Comparison of ENCODE assay signal across 20 cellular contexts in the genomic region with DNA sequence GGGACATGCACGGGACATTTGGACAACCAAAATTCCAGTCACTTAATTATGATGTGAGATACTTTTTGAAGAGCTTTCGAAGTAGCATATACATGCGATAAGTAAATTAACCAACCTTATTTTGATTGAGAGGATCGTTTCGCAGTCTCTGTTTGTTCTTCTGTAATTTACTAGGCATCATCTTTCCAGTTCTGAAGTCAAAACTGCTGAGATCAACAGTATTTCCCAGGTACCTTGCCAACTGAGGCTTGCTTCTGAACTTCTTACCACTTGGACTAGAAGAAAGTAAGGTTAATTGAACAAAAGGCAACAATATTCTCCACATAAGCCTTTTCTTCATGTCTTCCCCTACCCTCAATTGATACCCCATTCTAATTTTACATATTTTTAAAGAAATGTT.
"Had no signal": no experiment of that assay in that cellular context is flagged by ENCODE, and none has a peak within 500 bp of the region (broad histone marks: within the 10 kb centered on the region; RNA-seq: fewer than 3 reads in every experiment).

No MANE protein-coding gene starts in this region.

- H3K4me3 Mint-ChIP-seq: activated naive CD4-positive, alpha-beta T cell treated with anti-CD3 and anti-CD28 coated beads, Interleukin-2, amount 10 ng/mL, durations not matched to agents 7 days and 5 days; dendritic cell treated with granulocyte-macrophage colony-stimulating factor and Interleukin-4, amounts not matched to agents 40 ng/mL and 50 ng/mL, for 4 days; immature natural killer cell; naive thymus-derived CD8-positive, alpha-beta T cell; stimulated activated naive CD8-positive, alpha-beta T cell treated with anti-CD3 and anti-CD28 coated beads, Interleukin-15, Interleukin-2, amounts not matched to agents 100 ng/mL and 50 ng/mL, for 24 hours had no signal

- H3K9me3 Mint-ChIP-seq: activated naive CD4-positive, alpha-beta T cell treated with anti-CD3 and anti-CD28 coated beads, Interleukin-2, amount 10 ng/mL, durations not matched to agents 7 days and 5 days; dendritic cell treated with granulocyte-macrophage colony-stimulating factor and Interleukin-4, amounts not matched to agents 40 ng/mL and 50 ng/mL, for 4 days; immature natural killer cell; naive thymus-derived CD8-positive, alpha-beta T cell; stimulated activated naive CD8-positive, alpha-beta T cell treated with anti-CD3 and anti-CD28 coated beads, Interleukin-15, Interleukin-2, amounts not matched to agents 100 ng/mL and 50 ng/mL, for 24 hours had no signal

- H3K27me3 Mint-ChIP-seq: activated naive CD4-positive, alpha-beta T cell treated with anti-CD3 and anti-CD28 coated beads, Interleukin-2, amount 10 ng/mL, durations not matched to agents 7 days and 5 days; dendritic cell treated with granulocyte-macrophage colony-stimulating factor and Interleukin-4, amounts not matched to agents 40 ng/mL and 50 ng/mL, for 4 days; naive thymus-derived CD8-positive, alpha-beta T cell; stimulated activated naive CD8-positive, alpha-beta T cell treated with anti-CD3 and anti-CD28 coated beads, Interleukin-15, Interleukin-2, amounts not matched to agents 100 ng/mL and 50 ng/mL, for 24 hours had no signal

- H3K27ac Mint-ChIP-seq: activated naive CD4-positive, alpha-beta T cell treated with anti-CD3 and anti-CD28 coated beads, Interleukin-2, amount 10 ng/mL, durations not matched to agents 7 days and 5 days; stimulated activated naive CD8-positive, alpha-beta T cell treated with anti-CD3 and anti-CD28 coated beads, Interleukin-15, Interleukin-2, amounts not matched to agents 100 ng/mL and 50 ng/mL, for 24 hours had no signal

- H3K4me3 ChIP-seq: adrenal gland, esophagus squamous epithelium, prostate gland, skin epidermis, suprapubic skin, transverse colon, vagina had no signal

- DNase-seq: activated CD4-positive, alpha-beta T cell treated with anti-CD3 and anti-CD28 coated beads, Interleukin-2, amount 50 U/mL, for 1 hour; activated CD4-positive, CD25-positive, alpha-beta regulatory T cell treated with anti-CD3 and anti-CD28 coated beads, Interleukin-2, amount 50 U/mL, for 72 hours; activated CD8-positive, alpha-beta memory T cell treated with anti-CD3 and anti-CD28 coated beads, Interleukin-2, amount 50 U/mL, for 4 hours; activated effector memory CD4-positive, alpha-beta T cell treated with Interleukin-2 at 50 U/mL for 16 hours; activated naive CD4-positive, alpha-beta T cell treated with anti-CD3 and anti-CD28 coated beads, Interleukin-2, amount 10 ng/mL, durations not matched to agents 7 days and 5 days; activated T-cell treated with anti-CD3 and anti-CD28 coated beads, Interleukin-2, amount 50 U/mL, for 48 hours; adrenal gland; effector memory CD4-positive, alpha-beta T cell; esophagus squamous epithelium; immature natural killer cell; kidney glomerular epithelial cell; mesenchymal stem cell; naive thymus-derived CD8-positive, alpha-beta T cell; transverse colon had no signal

- ATAC-seq: naive thymus-derived CD8-positive, alpha-beta T cell had no signal
